1 cellular context compared by ENCODE assay signal in the genomic region with DNA sequence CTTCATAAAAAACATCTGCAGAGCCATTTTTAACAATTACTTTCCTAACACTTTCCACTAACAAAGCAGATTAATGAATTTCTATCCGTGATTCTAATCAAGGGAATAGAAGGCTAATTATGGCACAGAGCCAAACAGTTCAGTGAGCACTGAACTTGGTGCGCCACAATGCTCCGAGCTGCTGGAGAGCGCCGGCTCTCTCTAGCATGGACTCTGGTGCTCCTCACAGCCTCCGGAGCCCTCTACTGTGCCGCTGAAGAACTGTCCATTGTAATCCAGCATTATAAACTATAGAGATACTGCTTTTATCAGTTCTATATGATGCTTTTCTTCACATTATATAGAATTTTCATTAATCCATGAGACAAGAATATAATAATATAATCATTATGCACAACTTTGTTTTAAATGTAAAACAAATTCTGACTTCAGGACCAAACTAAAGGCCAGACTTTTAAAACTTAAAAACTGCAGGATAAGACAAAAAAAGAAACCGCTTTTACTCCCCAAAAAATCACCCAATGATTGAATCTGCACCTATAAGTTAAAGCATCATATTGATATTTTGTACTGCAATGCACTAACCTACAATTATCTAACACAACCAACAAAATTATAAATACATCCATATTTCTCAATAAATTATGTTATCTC.
TF ChIP-seq lines count a peak whose summit lies in the region.

No MANE protein-coding gene starts in this region.

TF ChIP-seq in HepG2, 621 proteins besides CTCF, POLR2A, EP300 and RAD21 (continued from another document and continues in another):
- TF ChIP-seq, protein P1, sequence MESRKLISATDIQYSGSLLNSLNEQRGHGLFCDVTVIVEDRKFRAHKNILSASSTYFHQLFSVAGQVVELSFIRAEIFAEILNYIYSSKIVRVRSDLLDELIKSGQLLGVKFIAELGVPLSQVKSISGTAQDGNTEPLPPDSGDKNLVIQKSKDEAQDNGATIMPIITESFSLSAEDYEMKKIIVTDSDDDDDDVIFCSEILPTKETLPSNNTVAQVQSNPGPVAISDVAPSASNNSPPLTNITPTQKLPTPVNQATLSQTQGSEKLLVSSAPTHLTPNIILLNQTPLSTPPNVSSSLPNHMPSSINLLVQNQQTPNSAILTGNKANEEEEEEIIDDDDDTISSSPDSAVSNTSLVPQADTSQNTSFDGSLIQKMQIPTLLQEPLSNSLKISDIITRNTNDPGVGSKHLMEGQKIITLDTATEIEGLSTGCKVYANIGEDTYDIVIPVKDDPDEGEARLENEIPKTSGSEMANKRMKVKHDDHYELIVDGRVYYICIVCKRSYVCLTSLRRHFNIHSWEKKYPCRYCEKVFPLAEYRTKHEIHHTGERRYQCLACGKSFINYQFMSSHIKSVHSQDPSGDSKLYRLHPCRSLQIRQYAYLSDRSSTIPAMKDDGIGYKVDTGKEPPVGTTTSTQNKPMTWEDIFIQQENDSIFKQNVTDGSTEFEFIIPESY (CRISPR knock-in tag; IDR thresholded peaks at IDR 0.05), result peak; percentile 82
- TF ChIP-seq, protein P2, sequence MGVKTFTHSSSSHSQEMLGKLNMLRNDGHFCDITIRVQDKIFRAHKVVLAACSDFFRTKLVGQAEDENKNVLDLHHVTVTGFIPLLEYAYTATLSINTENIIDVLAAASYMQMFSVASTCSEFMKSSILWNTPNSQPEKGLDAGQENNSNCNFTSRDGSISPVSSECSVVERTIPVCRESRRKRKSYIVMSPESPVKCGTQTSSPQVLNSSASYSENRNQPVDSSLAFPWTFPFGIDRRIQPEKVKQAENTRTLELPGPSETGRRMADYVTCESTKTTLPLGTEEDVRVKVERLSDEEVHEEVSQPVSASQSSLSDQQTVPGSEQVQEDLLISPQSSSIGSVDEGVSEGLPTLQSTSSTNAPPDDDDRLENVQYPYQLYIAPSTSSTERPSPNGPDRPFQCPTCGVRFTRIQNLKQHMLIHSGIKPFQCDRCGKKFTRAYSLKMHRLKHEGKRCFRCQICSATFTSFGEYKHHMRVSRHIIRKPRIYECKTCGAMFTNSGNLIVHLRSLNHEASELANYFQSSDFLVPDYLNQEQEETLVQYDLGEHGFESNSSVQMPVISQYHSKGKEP (CRISPR knock-in tag; IDR thresholded peaks at IDR 0.05), result no peak
- no peak for TF ChIP-seq SIN3B (IDR thresholded peaks at IDR 0.05; ENCODE audit: low read length)
- no peak for TF ChIP-seq PLRG1 (conservative IDR thresholded peaks at IDR 0.05)
- TF ChIP-seq ZFP37 (CRISPR knock-in tag; IDR thresholded peaks at IDR 0.05; ENCODE audit: borderline replicate concordance), result no peak
- no peak for TF ChIP-seq ZNF564 (CRISPR knock-in tag; IDR thresholded peaks at IDR 0.05)
- TF ChIP-seq, protein P3, sequence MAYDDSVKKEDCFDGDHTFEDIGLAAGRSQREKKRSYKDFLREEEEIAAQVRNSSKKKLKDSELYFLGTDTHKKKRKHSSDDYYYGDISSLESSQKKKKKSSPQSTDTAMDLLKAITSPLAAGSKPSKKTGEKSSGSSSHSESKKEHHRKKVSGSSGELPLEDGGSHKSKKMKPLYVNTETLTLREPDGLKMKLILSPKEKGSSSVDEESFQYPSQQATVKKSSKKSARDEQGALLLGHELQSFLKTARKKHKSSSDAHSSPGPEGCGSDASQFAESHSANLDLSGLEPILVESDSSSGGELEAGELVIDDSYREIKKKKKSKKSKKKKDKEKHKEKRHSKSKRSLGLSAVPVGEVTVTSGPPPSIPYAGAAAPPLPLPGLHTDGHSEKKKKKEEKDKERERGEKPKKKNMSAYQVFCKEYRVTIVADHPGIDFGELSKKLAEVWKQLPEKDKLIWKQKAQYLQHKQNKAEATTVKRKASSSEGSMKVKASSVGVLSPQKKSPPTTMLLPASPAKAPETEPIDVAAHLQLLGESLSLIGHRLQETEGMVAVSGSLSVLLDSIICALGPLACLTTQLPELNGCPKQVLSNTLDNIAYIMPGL (CRISPR knock-in tag; IDR thresholded peaks at IDR 0.05; ENCODE audit: borderline replicate concordance in 1 of 2, low read depth in 1 of 2), result peak in 1 of 2 experiments; percentile 73; a peak in 1 of 4 replicates
- 0 out of 3 replicates have a peak, but pooled peaks have one; percentile 22 for TF ChIP-seq MXI1 (IDR thresholded peaks at IDR 0.05; ENCODE audit: borderline replicate concordance, low read depth, low read length)
- TF ChIP-seq, protein P4, sequence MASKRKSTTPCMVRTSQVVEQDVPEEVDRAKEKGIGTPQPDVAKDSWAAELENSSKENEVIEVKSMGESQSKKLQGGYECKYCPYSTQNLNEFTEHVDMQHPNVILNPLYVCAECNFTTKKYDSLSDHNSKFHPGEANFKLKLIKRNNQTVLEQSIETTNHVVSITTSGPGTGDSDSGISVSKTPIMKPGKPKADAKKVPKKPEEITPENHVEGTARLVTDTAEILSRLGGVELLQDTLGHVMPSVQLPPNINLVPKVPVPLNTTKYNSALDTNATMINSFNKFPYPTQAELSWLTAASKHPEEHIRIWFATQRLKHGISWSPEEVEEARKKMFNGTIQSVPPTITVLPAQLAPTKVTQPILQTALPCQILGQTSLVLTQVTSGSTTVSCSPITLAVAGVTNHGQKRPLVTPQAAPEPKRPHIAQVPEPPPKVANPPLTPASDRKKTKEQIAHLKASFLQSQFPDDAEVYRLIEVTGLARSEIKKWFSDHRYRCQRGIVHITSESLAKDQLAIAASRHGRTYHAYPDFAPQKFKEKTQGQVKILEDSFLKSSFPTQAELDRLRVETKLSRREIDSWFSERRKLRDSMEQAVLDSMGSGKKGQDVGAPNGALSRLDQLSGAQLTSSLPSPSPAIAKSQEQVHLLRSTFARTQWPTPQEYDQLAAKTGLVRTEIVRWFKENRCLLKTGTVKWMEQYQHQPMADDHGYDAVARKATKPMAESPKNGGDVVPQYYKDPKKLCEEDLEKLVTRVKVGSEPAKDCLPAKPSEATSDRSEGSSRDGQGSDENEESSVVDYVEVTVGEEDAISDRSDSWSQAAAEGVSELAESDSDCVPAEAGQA (IDR thresholded peaks at IDR 0.05; ENCODE audit: low read depth), result no peak
- TF ChIP-seq, protein P4 (CRISPR knock-in tag; IDR thresholded peaks at IDR 0.05; ENCODE audit: borderline replicate concordance), result no peak
- no peak for TF ChIP-seq SRF (IDR thresholded peaks at IDR 0.05; ENCODE audit: low read depth, low read length)
- TF ChIP-seq PHF21A (CRISPR knock-in tag; IDR thresholded peaks at IDR 0.05), result no peak
- TF ChIP-seq ZNF331 (CRISPR knock-in tag; IDR thresholded peaks at IDR 0.05), result peak; percentile 31; the same call in 1 of the 2 replicates
- TF ChIP-seq FOXA3 (CRISPR knock-in tag; IDR thresholded peaks at IDR 0.05), result 0 out of 2 replicates have a peak, but pooled peaks have one; percentile 23
- TF ChIP-seq, protein P5, sequence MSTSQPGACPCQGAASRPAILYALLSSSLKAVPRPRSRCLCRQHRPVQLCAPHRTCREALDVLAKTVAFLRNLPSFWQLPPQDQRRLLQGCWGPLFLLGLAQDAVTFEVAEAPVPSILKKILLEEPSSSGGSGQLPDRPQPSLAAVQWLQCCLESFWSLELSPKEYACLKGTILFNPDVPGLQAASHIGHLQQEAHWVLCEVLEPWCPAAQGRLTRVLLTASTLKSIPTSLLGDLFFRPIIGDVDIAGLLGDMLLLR (CRISPR knock-in tag; IDR thresholded peaks at IDR 0.05), result no peak
- TF ChIP-seq ZNF10 (CRISPR knock-in tag; IDR thresholded peaks at IDR 0.05; ENCODE audit: borderline replicate concordance, low read depth), result no peak
- no peak for TF ChIP-seq FIP1L1 (IDR thresholded peaks at IDR 0.05; ENCODE audit: borderline replicate concordance, insufficient read depth, low read depth, low read length)
- TF ChIP-seq NCOA2 (CRISPR knock-in tag; IDR thresholded peaks at IDR 0.05), result 0 out of 2 replicates have a peak, but pooled peaks have one; percentile 17
- TF ChIP-seq, protein P6, sequence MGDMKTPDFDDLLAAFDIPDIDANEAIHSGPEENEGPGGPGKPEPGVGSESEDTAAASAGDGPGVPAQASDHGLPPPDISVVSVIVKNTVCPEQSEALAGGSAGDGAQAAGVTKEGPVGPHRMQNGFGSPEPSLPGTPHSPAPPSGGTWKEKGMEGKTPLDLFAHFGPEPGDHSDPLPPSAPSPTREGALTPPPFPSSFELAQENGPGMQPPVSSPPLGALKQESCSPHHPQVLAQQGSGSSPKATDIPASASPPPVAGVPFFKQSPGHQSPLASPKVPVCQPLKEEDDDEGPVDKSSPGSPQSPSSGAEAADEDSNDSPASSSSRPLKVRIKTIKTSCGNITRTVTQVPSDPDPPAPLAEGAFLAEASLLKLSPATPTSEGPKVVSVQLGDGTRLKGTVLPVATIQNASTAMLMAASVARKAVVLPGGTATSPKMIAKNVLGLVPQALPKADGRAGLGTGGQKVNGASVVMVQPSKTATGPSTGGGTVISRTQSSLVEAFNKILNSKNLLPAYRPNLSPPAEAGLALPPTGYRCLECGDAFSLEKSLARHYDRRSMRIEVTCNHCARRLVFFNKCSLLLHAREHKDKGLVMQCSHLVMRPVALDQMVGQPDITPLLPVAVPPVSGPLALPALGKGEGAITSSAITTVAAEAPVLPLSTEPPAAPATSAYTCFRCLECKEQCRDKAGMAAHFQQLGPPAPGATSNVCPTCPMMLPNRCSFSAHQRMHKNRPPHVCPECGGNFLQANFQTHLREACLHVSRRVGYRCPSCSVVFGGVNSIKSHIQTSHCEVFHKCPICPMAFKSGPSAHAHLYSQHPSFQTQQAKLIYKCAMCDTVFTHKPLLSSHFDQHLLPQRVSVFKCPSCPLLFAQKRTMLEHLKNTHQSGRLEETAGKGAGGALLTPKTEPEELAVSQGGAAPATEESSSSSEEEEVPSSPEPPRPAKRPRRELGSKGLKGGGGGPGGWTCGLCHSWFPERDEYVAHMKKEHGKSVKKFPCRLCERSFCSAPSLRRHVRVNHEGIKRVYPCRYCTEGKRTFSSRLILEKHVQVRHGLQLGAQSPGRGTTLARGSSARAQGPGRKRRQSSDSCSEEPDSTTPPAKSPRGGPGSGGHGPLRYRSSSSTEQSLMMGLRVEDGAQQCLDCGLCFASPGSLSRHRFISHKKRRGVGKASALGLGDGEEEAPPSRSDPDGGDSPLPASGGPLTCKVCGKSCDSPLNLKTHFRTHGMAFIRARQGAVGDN (CRISPR knock-in tag; IDR thresholded peaks at IDR 0.05), result peak; percentile 20; the same call in 1 of the 2 replicates
- TF ChIP-seq, protein P7, sequence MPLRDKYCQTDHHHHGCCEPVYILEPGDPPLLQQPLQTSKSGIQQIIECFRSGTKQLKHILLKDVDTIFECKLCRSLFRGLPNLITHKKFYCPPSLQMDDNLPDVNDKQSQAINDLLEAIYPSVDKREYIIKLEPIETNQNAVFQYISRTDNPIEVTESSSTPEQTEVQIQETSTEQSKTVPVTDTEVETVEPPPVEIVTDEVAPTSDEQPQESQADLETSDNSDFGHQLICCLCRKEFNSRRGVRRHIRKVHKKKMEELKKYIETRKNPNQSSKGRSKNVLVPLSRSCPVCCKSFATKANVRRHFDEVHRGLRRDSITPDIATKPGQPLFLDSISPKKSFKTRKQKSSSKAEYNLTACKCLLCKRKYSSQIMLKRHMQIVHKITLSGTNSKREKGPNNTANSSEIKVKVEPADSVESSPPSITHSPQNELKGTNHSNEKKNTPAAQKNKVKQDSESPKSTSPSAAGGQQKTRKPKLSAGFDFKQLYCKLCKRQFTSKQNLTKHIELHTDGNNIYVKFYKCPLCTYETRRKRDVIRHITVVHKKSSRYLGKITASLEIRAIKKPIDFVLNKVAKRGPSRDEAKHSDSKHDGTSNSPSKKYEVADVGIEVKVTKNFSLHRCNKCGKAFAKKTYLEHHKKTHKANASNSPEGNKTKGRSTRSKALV (CRISPR knock-in tag; IDR thresholded peaks at IDR 0.05), result no peak; the same call in 1 of the 2 replicates
- no peak for TF ChIP-seq JUNB (CRISPR knock-in tag; IDR thresholded peaks at IDR 0.05; ENCODE audit: borderline replicate concordance)
- TF ChIP-seq, protein P8, sequence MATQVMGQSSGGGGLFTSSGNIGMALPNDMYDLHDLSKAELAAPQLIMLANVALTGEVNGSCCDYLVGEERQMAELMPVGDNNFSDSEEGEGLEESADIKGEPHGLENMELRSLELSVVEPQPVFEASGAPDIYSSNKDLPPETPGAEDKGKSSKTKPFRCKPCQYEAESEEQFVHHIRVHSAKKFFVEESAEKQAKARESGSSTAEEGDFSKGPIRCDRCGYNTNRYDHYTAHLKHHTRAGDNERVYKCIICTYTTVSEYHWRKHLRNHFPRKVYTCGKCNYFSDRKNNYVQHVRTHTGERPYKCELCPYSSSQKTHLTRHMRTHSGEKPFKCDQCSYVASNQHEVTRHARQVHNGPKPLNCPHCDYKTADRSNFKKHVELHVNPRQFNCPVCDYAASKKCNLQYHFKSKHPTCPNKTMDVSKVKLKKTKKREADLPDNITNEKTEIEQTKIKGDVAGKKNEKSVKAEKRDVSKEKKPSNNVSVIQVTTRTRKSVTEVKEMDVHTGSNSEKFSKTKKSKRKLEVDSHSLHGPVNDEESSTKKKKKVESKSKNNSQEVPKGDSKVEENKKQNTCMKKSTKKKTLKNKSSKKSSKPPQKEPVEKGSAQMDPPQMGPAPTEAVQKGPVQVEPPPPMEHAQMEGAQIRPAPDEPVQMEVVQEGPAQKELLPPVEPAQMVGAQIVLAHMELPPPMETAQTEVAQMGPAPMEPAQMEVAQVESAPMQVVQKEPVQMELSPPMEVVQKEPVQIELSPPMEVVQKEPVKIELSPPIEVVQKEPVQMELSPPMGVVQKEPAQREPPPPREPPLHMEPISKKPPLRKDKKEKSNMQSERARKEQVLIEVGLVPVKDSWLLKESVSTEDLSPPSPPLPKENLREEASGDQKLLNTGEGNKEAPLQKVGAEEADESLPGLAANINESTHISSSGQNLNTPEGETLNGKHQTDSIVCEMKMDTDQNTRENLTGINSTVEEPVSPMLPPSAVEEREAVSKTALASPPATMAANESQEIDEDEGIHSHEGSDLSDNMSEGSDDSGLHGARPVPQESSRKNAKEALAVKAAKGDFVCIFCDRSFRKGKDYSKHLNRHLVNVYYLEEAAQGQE (IDR thresholded peaks at IDR 0.05; ENCODE audit: borderline replicate concordance in 1 of 2, low read depth in 1 of 2, low read length in 2 of 2), result peak in 1 of 2 experiments; percentile 76; a peak in 3 of 4 replicates
- peak; percentile 14 for TF ChIP-seq YY1 (IDR thresholded peaks at IDR 0.05; ENCODE audit: insufficient read depth, insufficient replicate concordance, low read depth, low read length)
- TF ChIP-seq SKI (IDR thresholded peaks at IDR 0.05; ENCODE audit: partially characterized antibody), result peak; percentile 89
- no peak for TF ChIP-seq KLF13 (CRISPR knock-in tag; IDR thresholded peaks at IDR 0.05)
- TF ChIP-seq GATAD2A (CRISPR knock-in tag; IDR thresholded peaks at IDR 0.05), result peak; percentile 38; the same call in 1 of the 2 replicates
- TF ChIP-seq KMT2A (CRISPR knock-in tag; IDR thresholded peaks at IDR 0.05), result no peak
